Comparison of ENCODE assay signal across 9 cellular contexts in genomic region chr12:119176267-119177055, GRCh38. TPM values are rescaled to one million over a fixed set of nuclear protein-coding genes. Genes with fewer than 3 reads are reported as not detected.
DNase-seq lines count a peak whose midpoint lies in the region; ATAC-seq and TF ChIP-seq lines count a peak whose summit lies in the region.
"Had no signal": no experiment of that assay in that cellular context is flagged by ENCODE, and none has a peak within 500 bp of the region (broad histone marks: within the 10 kb centered on the region; RNA-seq: fewer than 3 reads in every experiment).

No MANE protein-coding gene starts in this region.

- BruUV-seq in HCT116 (replicated peaks; lab: Mats Ljungman, UMichigan): no TSS peak

- no peak for TF ChIP-seq RAD21 in HCT116 (IDR thresholded peaks at IDR 0.05; ENCODE audit: low read depth)

- peak; percentile 64 for DNase-seq in HCT116 (ENCODE audit: low read depth, low spot score)
- peak; percentile 64 for DNase-seq in RKO (ENCODE audit: low spot score)
- DNase-seq in fibroblast of pulmonary artery (ENCODE audit: low read depth): peak; percentile 90
- peak; percentile 61 for DNase-seq in occipital lobe (lab: John Stamatoyannopoulos, UW)
- DNase-seq in activated naive CD4-positive, alpha-beta T cell (lab: John Stamatoyannopoulos, UW): no peak
- no peak for DNase-seq in NCI-H1105 treated with DMSO at 0.1 percent for 48 hours (lab: John Stamatoyannopoulos, UW)
- no peak for DNase-seq in effector CD8-positive, alpha-beta T cell (lab: John Stamatoyannopoulos, UW)

- H3K27me3 ChIP-seq in HCT116 (ENCODE audit: insufficient read depth, low read length): no peaks in the 10 kb centered on the region

- CTCF ChIA-PET in HCT116 (lab: Charles Lee): interaction anchor here (0.6 kb wide), 1 partner anchor 22 kb away, joined by 3 read pairs; no protein-coding TSS in a partner anchor

- H3K4me3 ChIP-seq in HCT116 (replicated peaks in 1 of 2; ENCODE audit: low read depth in 1 of 2, low read length in 2 of 2) (peak overlapping the region; percentile 34), fibroblast of pulmonary artery (replicated peaks; ENCODE audit: low read depth, low read length) (peak overlapping the region; percentile 45)

- TF ChIP-seq POLR2A in HCT116 (IDR thresholded peaks at IDR 0.05; ENCODE audit: borderline replicate concordance, extremely low read depth, insufficient read depth, insufficient read length): no peak

- H3K9me2 ChIP-seq in HCT116 (ENCODE audit: insufficient read depth): no peaks in the 10 kb centered on the region

- H3K4me2 ChIP-seq in HCT116 (ENCODE audit: low read length): peak overlapping the region; percentile 78

- no peaks in the 10 kb centered on the region for H3K79me2 ChIP-seq in HCT116 (ENCODE audit: insufficient read depth, low read length)

- intact Hi-C loops in HCT116 (cut with micrococcal nuclease): no loop called here

- H3K36me3 ChIP-seq in HCT116 (ENCODE audit: control insufficient read depth in 1 of 2, insufficient read depth in 2 of 2, low read length in 2 of 2): no peaks in the 10 kb centered on the region

- peak overlapping the region; percentile 7 for H2AFZ ChIP-seq in HCT116 (ENCODE audit: low read depth, low read length, poor library complexity, severe bottlenecking)

- RAD21 ChIA-PET in HCT116 (lab: Charles Lee; ENCODE audit: low non-redundant PET in 1 of 2, low total read pairs in 2 of 2, uncharacterized antibody in 2 of 2, unreplicated experiment in 2 of 2): no interaction called here

- peak overlapping the region; percentile 58 for H3K9ac ChIP-seq in HCT116 (ENCODE audit: low read length)

- no peaks in the 10 kb centered on the region for H4K20me1 ChIP-seq in HCT116 (ENCODE audit: insufficient read depth)

- no peaks in the 10 kb centered on the region for H3K9me3 ChIP-seq in HCT116 (ENCODE audit: control insufficient read depth in 1 of 2, insufficient read depth in 1 of 2, low read depth in 1 of 2, low read length in 2 of 2)

- ATAC-seq in HCT116: peak; percentile 53
- ATAC-seq in HG02973 (IDR thresholded peaks at IDR 0.05; ENCODE audit: unreplicated experiment): no peak

- TF ChIP-seq CTCF in HCT116 (IDR thresholded peaks at IDR 0.05 in 2 of 3, conservative IDR thresholded peaks at IDR 0.05 in 1 of 3; ENCODE audit: borderline replicate concordance in 1 of 3, insufficient read depth in 1 of 3, low read depth in 2 of 3, low read length in 2 of 3) (no peak), fibroblast of pulmonary artery (IDR thresholded peaks at IDR 0.05; ENCODE audit: low read length, missing control alignments) (no peak)

- POLR2A ChIA-PET in HCT116 (lab: Charles Lee): no interaction called here

- peaks cover 45 to 56% of the 10 kb centered on the region in 2 experiments for H3K4me1 ChIP-seq in HCT116 (ENCODE audit: control insufficient read depth in 1 of 2, insufficient read depth in 2 of 2, low read length in 2 of 2)

- no peak overlapping the region for H3K27ac ChIP-seq in HCT116 (ENCODE audit: low read depth, low read length)

TF ChIP-seq in HCT116, 20 proteins besides CTCF, POLR2A, EP300 and RAD21:
- TF ChIP-seq JUND (IDR thresholded peaks at IDR 0.05) (peak; percentile 68), SRF (IDR thresholded peaks at IDR 0.05; ENCODE audit: low read depth) (no peak), CBX3 (IDR thresholded peaks at IDR 0.05; ENCODE audit: low read depth) (peak; percentile 40; the same call in 1 of the 2 replicates), SIN3A (IDR thresholded peaks at IDR 0.05; ENCODE audit: low read depth) (no peak), ZNF274 (IDR thresholded peaks at IDR 0.05; ENCODE audit: low read depth, low read length) (no peak), CEBPB (IDR thresholded peaks at IDR 0.05; ENCODE audit: low read depth) (no peak), POLR2AphosphoS5 (IDR thresholded peaks at IDR 0.05; ENCODE audit: low read depth, low read length) (no peak), REST (IDR thresholded peaks at IDR 0.05; ENCODE audit: low read depth) (no peak), EGR1 (IDR thresholded peaks at IDR 0.05; ENCODE audit: low read depth) (peak; percentile 65; the same call in 1 of the 2 replicates), YY1 (IDR thresholded peaks at IDR 0.05; ENCODE audit: extremely low read depth, insufficient replicate concordance, low read depth, low read length) (no peak), SP1 (IDR thresholded peaks at IDR 0.05; ENCODE audit: low read depth) (peak; percentile 72), ELF1 (IDR thresholded peaks at IDR 0.05; ENCODE audit: borderline replicate concordance, low read depth) (no peak), FOSL1 (IDR thresholded peaks at IDR 0.05; ENCODE audit: low read depth) (peak; percentile 42; the same call in 1 of the 2 replicates), ZFX (IDR thresholded peaks at IDR 0.05) (no peak), ZBTB33 (IDR thresholded peaks at IDR 0.05; ENCODE audit: extremely low read depth, insufficient replicate concordance, low read length) (no peak), MAX (IDR thresholded peaks at IDR 0.05) (peak; percentile 39; the same call in 1 of the 2 replicates), TCF7L2 (IDR thresholded peaks at IDR 0.05; ENCODE audit: borderline replicate concordance, extremely low read depth, insufficient read depth, insufficient read length) (peak; percentile 8), EZH2 (IDR thresholded peaks at IDR 0.05) (no peak), EZH2phosphoT487 (IDR thresholded peaks at IDR 0.05; ENCODE audit: borderline replicate concordance) (no peak), ATF3 (IDR thresholded peaks at IDR 0.05) (no peak; the same call in 1 of the 2 replicates)

RNA-seq across cellular contexts. Expression of gene HSPB8, which starts 2.3 kb away (rescaled TPM):
- total RNA-seq in HCT116 (2021; ENCODE audit: unreplicated experiment) (3.5 TPM), occipital lobe (4.2 TPM)
- 1.1 and 1.7 TPM in 2 replicates for polyA plus RNA-seq in HCT116 (2012)
- polyA plus RNA-seq: neural cell had no signal

Comparison
In these comparisons a context has a peak if more than half of its experiments do, and no peak if none do; other contexts are left out.
1. DNase-seq: peak in HCT116 (single experiment), RKO (single experiment), fibroblast of pulmonary artery (single experiment) and occipital lobe (single experiment); none in activated naive CD4-positive, alpha-beta T cell (0 of 4), NCI-H1105 treated with DMSO at 0.1 percent for 48 hours (single experiment) and effector CD8-positive, alpha-beta T cell (single experiment).